Comparison of ENCODE assay signal across 8 cellular contexts in genomic region chr6:129709451-129709908, GRCh38. TPM values are rescaled to one million over a fixed set of nuclear protein-coding genes. Genes with fewer than 3 reads are reported as not detected.
DNase-seq lines count a peak whose midpoint lies in the region; ATAC-seq and TF ChIP-seq lines count a peak whose summit lies in the region.

No MANE protein-coding gene starts in this region.

- no peak for TF ChIP-seq EP300 in gastroesophageal sphincter (IDR thresholded peaks at IDR 0.05)
- TF ChIP-seq EP300 in ovary (IDR thresholded peaks at IDR 0.05): no peak

- TF ChIP-seq CTCF in AG09309 (IDR thresholded peaks at IDR 0.05; ENCODE audit: control insufficient read depth, insufficient read depth, low read depth, low read length, missing control alignments): no peak
- TF ChIP-seq CTCF in WERI-Rb-1 (IDR thresholded peaks at IDR 0.05; ENCODE audit: low read depth, low read length): no peak
- TF ChIP-seq CTCF in gastroesophageal sphincter (IDR thresholded peaks at IDR 0.05): no peak
- TF ChIP-seq CTCF in ovary (IDR thresholded peaks at IDR 0.05): no peak

- no peaks in the 10 kb centered on the region for H3K36me3 ChIP-seq in WERI-Rb-1
- no peaks in the 10 kb centered on the region for H3K36me3 ChIP-seq in gastroesophageal sphincter
- no peaks in the 10 kb centered on the region for H3K36me3 ChIP-seq in ovary

- ATAC-seq in GM19023 (IDR thresholded peaks at IDR 0.05; ENCODE audit: unreplicated experiment) (peak; percentile 43), HG03196 (IDR thresholded peaks at IDR 0.05; ENCODE audit: unreplicated experiment) (peak; percentile 24), gastroesophageal sphincter (no peak)

- H3K27ac ChIP-seq in WERI-Rb-1 (peak overlapping the region; percentile 60), gastroesophageal sphincter (peak overlapping the region; percentile 43 to 78 (median 76)), ovary (peak overlapping the region in 1 of 2 donors; percentile 22)

- no peaks in the 10 kb centered on the region for H3K27me3 ChIP-seq in WERI-Rb-1 (ENCODE audit: insufficient read depth, low read depth, severe bottlenecking)
- no peaks in the 10 kb centered on the region for H3K27me3 ChIP-seq in gastroesophageal sphincter
- H3K27me3 ChIP-seq in ovary: no peaks in the 10 kb centered on the region

- 3 to 12% methylated on average over 4 of the region's 4 CpGs for WGBS in gastroesophageal sphincter (ENCODE audit: low coverage in 1 of 2), 2 donors
- 0 to 2% (median 1%) methylated on average over 4 of the region's 4 CpGs for WGBS in ovary, 3 donors

- H3K4me3 ChIP-seq in AG09309 (ENCODE audit: control insufficient read depth, low read depth, low read length): peak overlapping the region; percentile 89
- peak overlapping the region; percentile 70 for H3K4me3 ChIP-seq in WERI-Rb-1 (ENCODE audit: low read depth, low read length)
- peak overlapping the region; percentile 56 to 63 for H3K4me3 ChIP-seq in gastroesophageal sphincter
- peak overlapping the region; percentile 39 for H3K4me3 ChIP-seq in ovary

- TF ChIP-seq POLR2A in gastroesophageal sphincter (IDR thresholded peaks at IDR 0.05): no peak
- no peak for TF ChIP-seq POLR2A in ovary (IDR thresholded peaks at IDR 0.05)

- intact Hi-C loops in ovary (cut with DNase I): no loop called here

- H3K9me3 ChIP-seq in WERI-Rb-1 (ENCODE audit: severe bottlenecking): no peaks in the 10 kb centered on the region
- H3K9me3 ChIP-seq in gastroesophageal sphincter: no peaks in the 10 kb centered on the region
- H3K9me3 ChIP-seq in ovary: no peaks in the 10 kb centered on the region

- H3K4me1 ChIP-seq in gastroesophageal sphincter (peaks cover 0 to 23% (median 3%) of the 10 kb centered on the region in 3 donors), ovary (ENCODE audit: insufficient read depth) (peaks cover 7% of the 10 kb centered on the region)

- DNase-seq in AG09309 (ENCODE audit: low read depth) (no peak), WERI-Rb-1 (no peak), ovary (peak; percentile 39 to 53 (median 46)), NCI-H2196 (lab: John Stamatoyannopoulos, UW; ENCODE audit: unreplicated experiment) (no peak), NCI-H524 treated with DMSO at 0.1 percent for 48 hours (lab: John Stamatoyannopoulos, UW) (no peak)

RNA-seq across cellular contexts. Expression of gene ARHGAP18, which starts 0.5 kb away (rescaled TPM):
- total RNA-seq in gastroesophageal sphincter (10 to 100 TPM in 2 of 4 donors, 1 to 10 TPM in 2; 2.8 to 15.0 (median 9.4) TPM), ovary (10 to 100 TPM in 1 of 7 donors, 1 to 10 TPM in 6; 4.4 to 35.3 (median 9.6) TPM)
- polyA plus RNA-seq in ovary: 10 to 100 TPM in 1 of 2 donors, 1 to 10 TPM in 1; 4.5 to 11.8 TPM

Comparison
In these comparisons a context has a peak if more than half of its experiments do, and no peak if none do; other contexts are left out.
1. DNase-seq: peak in ovary (5 of 5); none in AG09309 (single experiment), WERI-Rb-1 (single experiment), NCI-H2196 (single experiment) and NCI-H524 treated with DMSO at 0.1 percent for 48 hours (single experiment).
2. H3K4me3 ChIP-seq: peak in every context shown above with its lines; median percentile 89 in AG09309; 70 in WERI-Rb-1; 60 in gastroesophageal sphincter; 39 in ovary.